In genomic region chr16:11914759-11915643, GRCh38 we compare ENCODE assay signal across 8 cellular contexts. TPM values are rescaled to one million over a fixed set of nuclear protein-coding genes. Genes with fewer than 3 reads are reported as not detected.
A peak's percentile ranks its signal among the peaks of the same experiment; 100 is the strongest.
DNase-seq lines count a peak whose midpoint lies in the region; ATAC-seq, FAIRE-seq and TF ChIP-seq lines count a peak whose summit lies in the region.

No MANE protein-coding gene starts in this region.

- TF ChIP-seq EP300 in HepG2 (IDR thresholded peaks at IDR 0.05; ENCODE audit: low read depth in 2 of 2, low read length in 2 of 2) (no peak), HepG2 (CRISPR knock-in tag; IDR thresholded peaks at IDR 0.05; ENCODE audit: borderline replicate concordance) (0 out of 2 replicates have a peak, but pooled peaks have one; percentile 14)

- H2AFZ ChIP-seq in HepG2 (ENCODE audit: low read length) = no peak overlapping the region

- TF ChIP-seq POLR2A in HepG2 (IDR thresholded peaks at IDR 0.05; ENCODE audit: insufficient read depth in 1 of 2, low read depth in 2 of 2, low read length in 2 of 2) = 0 out of 4 replicates have a peak, but pooled peaks of 1 of the 2 experiments have one; percentile 21

- 0 out of 2 replicates have a peak, but pooled peaks have one; percentile 41 for TF ChIP-seq RAD21 in HepG2 (CRISPR knock-in tag; IDR thresholded peaks at IDR 0.05)

- H3K79me2 ChIP-seq in HepG2 (ENCODE audit: insufficient read depth, low read length) = peaks cover 54% of the 10 kb centered on the region

- peak; percentile 63 for FAIRE-seq in HepG2 (lab: Jason Lieb, UNC)

- no TSS peak for BruUV-seq in HepG2 (replicated peaks; lab: Mats Ljungman, UMichigan)

- H3K27ac ChIP-seq in HUES6 (ENCODE audit: low read depth, low read length) (peak overlapping the region; percentile 82; the same call in 1 of the 2 replicates), coronary artery (peak overlapping the region; percentile 79 to 91), HepG2 (ENCODE audit: extremely low read length, insufficient read depth, low read length) (peak overlapping the region; percentile 83)

- H4K20me1 ChIP-seq in HepG2 (ENCODE audit: insufficient read depth, low read length) = peaks cover 49% of the 10 kb centered on the region

- POLR2A ChIA-PET in HepG2 (lab: Yijun Ruan, JAX) = interaction anchor here (0.6 to 2.5 kb wide), 20 partner anchors 8 to 1395 kb away, joined by 3 to 25 read pairs (median 4); partner anchors contain the start of genes RSL1D1, SNX29, TXNDC11 and ZC3H7A

- CTCF ChIA-PET in HepG2 (lab: Yijun Ruan, JAX; ENCODE audit: low intra/inter-chr PET ratio, low total read pairs) = no interaction called here

- DNase-seq in EH (ENCODE audit: low read depth) = peak; percentile 40
- peak; percentile 57 for DNase-seq in activated CD4-positive, CD25-positive, alpha-beta regulatory T cell treated with anti-CD3 and anti-CD28 coated beads, Interleukin-2, amount 50 U/mL, for 72 hours
- DNase-seq in coronary artery (ENCODE audit: low spot score) = peak; percentile 76
- no peak for DNase-seq in HepG2 (ENCODE audit: low spot score)
- peak; percentile 38 for DNase-seq in stimulated activated CD4-positive, alpha-beta T cell treated with anti-CD3 and anti-CD28 coated beads, Interleukin-4, amount 100 ng/mL, for 1 hour
- no peak for DNase-seq in NCI-H2029 (lab: John Stamatoyannopoulos, UW)

- H3K27me3 ChIP-seq in HUES6 (ENCODE audit: control insufficient read depth, insufficient read depth, low read length) (no peaks in the 10 kb centered on the region; the same call in 1 of the 2 replicates), HepG2 (ENCODE audit: control insufficient read depth in 1 of 2, insufficient read depth in 2 of 2, low read length in 2 of 2) (no peaks in the 10 kb centered on the region; a peak in 1 of 5 replicates)

- intact Hi-C loops in HepG2 (cut with micrococcal nuclease; ENCODE audit: unreplicated experiment) = loop anchor here (5.0 to 10.0 kb wide), 3 partner anchors 60 to 170 kb away; partner anchors contain the start of genes SNX29, TXNDC11 and ZC3H7A

- H3K9ac ChIP-seq in HUES6 (ENCODE audit: low read length) = peak overlapping the region; percentile 89
- peak overlapping the region; percentile 92 for H3K9ac ChIP-seq in HepG2 (ENCODE audit: insufficient read depth, low read depth, low read length)

- ATAC-seq in GM21515 (IDR thresholded peaks at IDR 0.05; ENCODE audit: unreplicated experiment) (peak; percentile 33), HepG2 (no peak; the same call in 2 of the 3 replicates)

- in situ Hi-C loops in HepG2 (cut with HindIII; ENCODE audit: extremely low pct_ligation_motif_present, low pct_unique_long_range_greater_than_20kb) = no loop called here

- WGBS in HepG2 (ENCODE audit: low lambda C conversion rate) = 2% methylated on average over 47 of the region's 97 CpGs

- H3K4me1 ChIP-seq in HUES6 (ENCODE audit: control insufficient read depth, insufficient read depth, low read length) = peaks cover 29% of the 10 kb centered on the region
- H3K4me1 ChIP-seq in HepG2 (ENCODE audit: insufficient read depth, low read length) = peaks cover 52% of the 10 kb centered on the region

- H3K4me2 ChIP-seq in HepG2 (ENCODE audit: low read depth, low read length) = peak overlapping the region; percentile 87

- H3K4me3 ChIP-seq in HUES6 (ENCODE audit: low read depth, low read length) = peak overlapping the region; percentile 98
- H3K4me3 ChIP-seq in coronary artery = peak overlapping the region; percentile 87
- H3K4me3 ChIP-seq in HepG2 (replicated peaks in 1 of 3; ENCODE audit: insufficient read depth in 1 of 3, low read depth in 2 of 3, low read length in 3 of 3) = peak overlapping the region; percentile 71 to 98 (median 97)

- TF ChIP-seq CTCF in coronary artery (IDR thresholded peaks at IDR 0.05) = no peak
- TF ChIP-seq CTCF in HepG2 (CRISPR knock-in tag; IDR thresholded peaks at IDR 0.05) = no peak

- H3K9me3 ChIP-seq in HUES6 (ENCODE audit: control insufficient read depth, insufficient read depth, low read depth, low read length) (no peaks in the 10 kb centered on the region), HepG2 (ENCODE audit: low read length) (no peaks in the 10 kb centered on the region)

- H3K36me3 ChIP-seq in HUES6 (ENCODE audit: control insufficient read depth, insufficient read depth, low read length) (no peaks in the 10 kb centered on the region), HepG2 (replicated peaks in 1 of 2; ENCODE audit: control insufficient read depth in 1 of 2, insufficient read depth in 2 of 2, low read length in 2 of 2) (peaks cover 0 to 1% of the 10 kb centered on the region in 2 experiments; a peak in 2 of 5 replicates)

RNA-seq across cellular contexts. Expression of gene GSPT1, which starts 0.8 kb away (rescaled TPM):
- 316 and 449 TPM in 2 replicates for total RNA-seq in HepG2 (2016; rRNA removed; fragmentation: Illumina TruSeq; extraction: Trizol)
- total RNA-seq in HepG2 (2016; cell fraction: cytosol; rRNA removed; fragmentation: Illumina TruSeq; extraction: Trizol; ENCODE audit: low read depth) = 142 and 166 TPM in 2 replicates
- total RNA-seq in HepG2 (2016; cell fraction: insoluble cytoplasmic fraction; rRNA removed; fragmentation: Illumina TruSeq; extraction: Trizol) = 314 and 417 TPM in 2 replicates
- 280 and 333 TPM in 2 replicates for total RNA-seq in HepG2 (2016; cell fraction: membrane; rRNA removed; fragmentation: Illumina TruSeq; extraction: Trizol)
- total RNA-seq in HepG2 (2016; cell fraction: nucleus; rRNA removed; fragmentation: Illumina TruSeq; extraction: Trizol) = 170 and 204 TPM in 2 replicates
- polyA plus RNA-seq in HepG2 (2011; rRNA removed) = 98.6 and 120 TPM in 2 replicates
- 55.3 and 92.7 TPM in 2 replicates for polyA plus RNA-seq in HepG2 (2011; cell fraction: cytosol; rRNA removed)
- 39.3 and 51.1 TPM in 2 replicates for polyA plus RNA-seq in HepG2 (2011; cell fraction: nucleus; rRNA removed)
- 194 and 213 TPM in 2 replicates for polyA plus RNA-seq in HepG2 (2012)
- polyA plus RNA-seq in HepG2 (2016; cell fraction: cytosol; fragmentation: Illumina TruSeq; extraction: Trizol; ENCODE audit: low read depth) = 133 and 153 TPM in 2 replicates
- polyA plus RNA-seq in HepG2 (2016; cell fraction: insoluble cytoplasmic fraction; fragmentation: Illumina TruSeq; extraction: Trizol; ENCODE audit: low read depth) = 441 and 497 TPM in 2 replicates
- 227 and 277 TPM in 2 replicates for polyA plus RNA-seq in HepG2 (2016; cell fraction: membrane; fragmentation: Illumina TruSeq; extraction: Trizol; ENCODE audit: low read depth)
- polyA plus RNA-seq in HepG2 (2016; cell fraction: nucleus; fragmentation: Illumina TruSeq; extraction: Trizol; ENCODE audit: insufficient read depth, low read depth) = 226 and 252 TPM in 2 replicates
- polyA minus RNA-seq in HepG2 (2011; rRNA and poly(A)+ RNA removed; ENCODE audit: low replicate concordance) = 49.8 and 61.5 TPM in 2 replicates
- polyA minus RNA-seq in HepG2 (2011; cell fraction: cytosol; rRNA and poly(A)+ RNA removed) = 151 and 204 TPM in 2 replicates
- 104 and 140 TPM in 2 replicates for polyA minus RNA-seq in HepG2 (2011; cell fraction: nucleus; rRNA and poly(A)+ RNA removed)

RNA-seq across cellular contexts. Expression of gene NPIPB2, which starts 26.8 kb away (rescaled TPM):
- total RNA-seq in HepG2 (2016; rRNA removed; fragmentation: Illumina TruSeq; extraction: Trizol) = 1.8 TPM in 1 of 2 replicates, not detected in the other
- 0.62 TPM in 1 of 2 replicates, not detected in the other for total RNA-seq in HepG2 (2016; cell fraction: cytosol; rRNA removed; fragmentation: Illumina TruSeq; extraction: Trizol; ENCODE audit: low read depth)
- 0.80 TPM in 1 of 2 replicates, not detected in the other for total RNA-seq in HepG2 (2016; cell fraction: insoluble cytoplasmic fraction; rRNA removed; fragmentation: Illumina TruSeq; extraction: Trizol)
- total RNA-seq in HepG2 (2016; cell fraction: membrane; rRNA removed; fragmentation: Illumina TruSeq; extraction: Trizol) = 0.90 TPM in 1 of 2 replicates, not detected in the other
- total RNA-seq in HepG2 (2016; cell fraction: nucleus; rRNA removed; fragmentation: Illumina TruSeq; extraction: Trizol) = 5.1 and 6.2 TPM in 2 replicates
- polyA plus RNA-seq in HepG2 (2011; rRNA removed) = 3.2 and 4.1 TPM in 2 replicates
- polyA plus RNA-seq in HepG2 (2011; cell fraction: cytosol; rRNA removed) = 0.36 TPM in 2 replicates
- 14.3 and 18.9 TPM in 2 replicates for polyA plus RNA-seq in HepG2 (2011; cell fraction: nucleus; rRNA removed)
- 4.7 and 8.0 TPM in 2 replicates for polyA plus RNA-seq in HepG2 (2012)
- polyA plus RNA-seq in HepG2 (2016; cell fraction: cytosol; fragmentation: Illumina TruSeq; extraction: Trizol; ENCODE audit: low read depth) = not detected in 2 replicates
- 1.3 and 1.4 TPM in 2 replicates for polyA plus RNA-seq in HepG2 (2016; cell fraction: insoluble cytoplasmic fraction; fragmentation: Illumina TruSeq; extraction: Trizol; ENCODE audit: low read depth)
- polyA plus RNA-seq in HepG2 (2016; cell fraction: membrane; fragmentation: Illumina TruSeq; extraction: Trizol; ENCODE audit: low read depth) = 0.79 TPM in 1 of 2 replicates, not detected in the other
- polyA plus RNA-seq in HepG2 (2016; cell fraction: nucleus; fragmentation: Illumina TruSeq; extraction: Trizol; ENCODE audit: insufficient read depth, low read depth) = 30.6 and 37.6 TPM in 2 replicates
- 2.0 and 9.1 TPM in 2 replicates for polyA minus RNA-seq in HepG2 (2011; rRNA and poly(A)+ RNA removed; ENCODE audit: low replicate concordance)
- polyA minus RNA-seq in HepG2 (2011; cell fraction: cytosol; rRNA and poly(A)+ RNA removed) = 1.3 TPM in 1 of 2 replicates, not detected in the other
- 9.1 and 14.2 TPM in 2 replicates for polyA minus RNA-seq in HepG2 (2011; cell fraction: nucleus; rRNA and poly(A)+ RNA removed)

RNA-seq across cellular contexts. Expression of gene TNFRSF17, which starts 50.0 kb away (rescaled TPM):
- total RNA-seq in HepG2 (2016; rRNA removed; fragmentation: Illumina TruSeq; extraction: Trizol) = not detected in 2 replicates
- not detected in 2 replicates for total RNA-seq in HepG2 (2016; cell fraction: cytosol; rRNA removed; fragmentation: Illumina TruSeq; extraction: Trizol; ENCODE audit: low read depth)
- not detected in 2 replicates for total RNA-seq in HepG2 (2016; cell fraction: insoluble cytoplasmic fraction; rRNA removed; fragmentation: Illumina TruSeq; extraction: Trizol)
- not detected in 2 replicates for total RNA-seq in HepG2 (2016; cell fraction: membrane; rRNA removed; fragmentation: Illumina TruSeq; extraction: Trizol)
- total RNA-seq in HepG2 (2016; cell fraction: nucleus; rRNA removed; fragmentation: Illumina TruSeq; extraction: Trizol) = not detected in 2 replicates
- not detected in 2 replicates for polyA plus RNA-seq in HepG2 (2011; rRNA removed)
- not detected in 2 replicates for polyA plus RNA-seq in HepG2 (2011; cell fraction: cytosol; rRNA removed)
- polyA plus RNA-seq in HepG2 (2011; cell fraction: nucleus; rRNA removed) = not detected in 2 replicates
- polyA plus RNA-seq in HepG2 (2012) = not detected in 2 replicates
- polyA plus RNA-seq in HepG2 (2016; cell fraction: cytosol; fragmentation: Illumina TruSeq; extraction: Trizol; ENCODE audit: low read depth) = not detected in 2 replicates
- polyA plus RNA-seq in HepG2 (2016; cell fraction: insoluble cytoplasmic fraction; fragmentation: Illumina TruSeq; extraction: Trizol; ENCODE audit: low read depth) = not detected in 2 replicates
- not detected in 2 replicates for polyA plus RNA-seq in HepG2 (2016; cell fraction: membrane; fragmentation: Illumina TruSeq; extraction: Trizol; ENCODE audit: low read depth)
- polyA plus RNA-seq in HepG2 (2016; cell fraction: nucleus; fragmentation: Illumina TruSeq; extraction: Trizol; ENCODE audit: insufficient read depth, low read depth) = not detected in 2 replicates
- not detected in 2 replicates for polyA minus RNA-seq in HepG2 (2011; rRNA and poly(A)+ RNA removed; ENCODE audit: low replicate concordance)
- not detected in 2 replicates for polyA minus RNA-seq in HepG2 (2011; cell fraction: cytosol; rRNA and poly(A)+ RNA removed)
- polyA minus RNA-seq in HepG2 (2011; cell fraction: nucleus; rRNA and poly(A)+ RNA removed) = not detected in 2 replicates

Comparison
In these comparisons a context has a peak if more than half of its experiments do, and no peak if none do; other contexts are left out.
1. DNase-seq: peak in EH (single experiment), activated CD4-positive, CD25-positive, alpha-beta regulatory T cell treated with anti-CD3 and anti-CD28 coated beads, Interleukin-2, amount 50 U/mL, for 72 hours (single experiment), coronary artery (single experiment) and stimulated activated CD4-positive, alpha-beta T cell treated with anti-CD3 and anti-CD28 coated beads, Interleukin-4, amount 100 ng/mL, for 1 hour (single experiment); none in HepG2 (single experiment) and NCI-H2029 (single experiment).
2. Peak in every context shown above with its lines, with median percentiles within 50 percentile points of each other: H3K27ac ChIP-seq and H3K4me3 ChIP-seq.